Comparison of ENCODE assay signal across 31 cellular contexts in the genomic region with DNA sequence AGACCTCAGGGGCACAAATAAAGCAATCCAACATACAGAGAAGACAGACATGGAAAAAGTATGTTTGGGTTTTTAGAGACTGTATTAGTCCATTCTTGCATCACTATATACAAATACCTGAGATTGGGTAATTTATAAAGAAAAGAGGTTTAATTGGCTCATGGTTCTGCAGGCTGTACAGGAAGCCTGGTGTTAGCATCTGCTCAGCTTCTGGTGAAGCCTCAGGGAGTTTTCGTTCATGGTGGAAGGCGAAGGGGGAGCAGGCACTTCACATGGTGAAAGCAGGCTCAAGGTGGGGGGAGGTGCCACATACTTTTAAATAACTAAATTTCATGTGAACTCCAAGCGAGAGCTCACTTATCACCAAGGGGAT.
"Had no signal": no experiment of that assay in that cellular context is flagged by ENCODE, and none has a peak within 500 bp of the region (broad histone marks: within the 10 kb centered on the region; RNA-seq: fewer than 3 reads in every experiment).

No MANE protein-coding gene starts in this region.

- FAIRE-seq: colon had no signal

- H3K36me3 Mint-ChIP-seq: activated naive CD8-positive, alpha-beta T cell treated with anti-CD3 and anti-CD28 coated beads for 36 hours had no signal

- H3K27ac ChIP-seq: adrenal gland, body of pancreas, esophagus muscularis mucosa, foreskin keratinocyte, gastrocnemius medialis had no signal

- H3K9me3 Mint-ChIP-seq: activated T-cell treated with anti-CD3 and anti-CD28 coated beads, Interleukin-2, amount 50 U/mL, for 24 hours; effector memory CD8-positive, alpha-beta T cell had no signal

- H3K4me3 Mint-ChIP-seq: activated CD4-positive, alpha-beta memory T cell treated with anti-CD3 and anti-CD28 coated beads, Interleukin-2, amount 10 ng/mL, durations not matched to agents 7 days and 5 days; activated CD4-positive, alpha-beta T cell treated with anti-CD3 and anti-CD28 coated beads, Interleukin-2, amount 10 ng/mL, durations not matched to agents 7 days and 5 days; activated naive CD8-positive, alpha-beta T cell treated with anti-CD3 and anti-CD28 coated beads for 36 hours; activated naive CD8-positive, alpha-beta T cell treated with anti-CD3 and anti-CD28 coated beads, Interleukin-2, amount 50 U/mL, for 24 hours; activated T-cell treated with anti-CD3 and anti-CD28 coated beads, Interleukin-2, amount 50 U/mL, for 24 hours; activated T-cell treated with anti-CD3 and anti-CD28 coated beads, Interleukin-2, amount 50 U/mL, for 72 hours; effector memory CD8-positive, alpha-beta T cell had no signal

- DNase-seq: activated CD4-positive, alpha-beta memory T cell treated with anti-CD3 and anti-CD28 coated beads, Interleukin-2, amount 10 ng/mL, durations not matched to agents 7 days and 5 days; activated CD4-positive, alpha-beta T cell treated with anti-CD3 and anti-CD28 coated beads for 4 hours; activated CD4-positive, alpha-beta T cell treated with anti-CD3 and anti-CD28 coated beads, Interleukin-2, amount 10 ng/mL, durations not matched to agents 7 days and 5 days; activated CD4-positive, alpha-beta T cell treated with anti-CD3 and anti-CD28 coated beads, Interleukin-2, amount 50 U/mL, for 4 hours; activated CD4-positive, CD25-positive, alpha-beta regulatory T cell; activated CD4-positive, CD25-positive, alpha-beta regulatory T cell treated with anti-CD3 and anti-CD28 coated beads, Interleukin-2, amount 50 U/mL, for 72 hours; activated CD8-positive, alpha-beta memory T cell treated with anti-CD3 and anti-CD28 coated beads, Interleukin-2, amount 50 U/mL, for 48 hours; activated gamma-delta T cell; activated naive CD4-positive, alpha-beta T cell treated with anti-CD3 and anti-CD28 coated beads, Interleukin-2, amount 50 U/mL, for 16 hours; activated naive CD4-positive, alpha-beta T cell treated with Interleukin-2 at 50 U/mL for 16 hours; activated naive CD8-positive, alpha-beta T cell treated with anti-CD3 and anti-CD28 coated beads for 36 hours; activated naive CD8-positive, alpha-beta T cell treated with anti-CD3 and anti-CD28 coated beads, Interleukin-2, amount 50 U/mL, for 24 hours; activated T-cell treated with anti-CD3 and anti-CD28 coated beads for 4 hours; activated T-cell treated with anti-CD3 and anti-CD28 coated beads, Interleukin-2, amount 50 U/mL, for 24 hours; activated T-cell treated with anti-CD3 and anti-CD28 coated beads, Interleukin-2, amount 50 U/mL, for 72 hours; adrenal gland; amygdala; aorta; caudate nucleus; cortex of kidney; dermis blood vessel endothelial cell; effector CD4-positive, alpha-beta T cell; effector memory CD8-positive, alpha-beta T cell; erythroblast; foreskin keratinocyte; gastrocnemius medialis; glutamatergic neuron; T-helper 2 cell had no signal

- H3K27ac Mint-ChIP-seq: activated CD4-positive, alpha-beta memory T cell treated with anti-CD3 and anti-CD28 coated beads, Interleukin-2, amount 10 ng/mL, durations not matched to agents 7 days and 5 days; activated CD4-positive, alpha-beta T cell treated with anti-CD3 and anti-CD28 coated beads, Interleukin-2, amount 10 ng/mL, durations not matched to agents 7 days and 5 days; activated naive CD8-positive, alpha-beta T cell treated with anti-CD3 and anti-CD28 coated beads for 36 hours; activated naive CD8-positive, alpha-beta T cell treated with anti-CD3 and anti-CD28 coated beads, Interleukin-2, amount 50 U/mL, for 24 hours; activated T-cell treated with anti-CD3 and anti-CD28 coated beads, Interleukin-2, amount 50 U/mL, for 24 hours; activated T-cell treated with anti-CD3 and anti-CD28 coated beads, Interleukin-2, amount 50 U/mL, for 72 hours had no signal

- H3K27me3 ChIP-seq: adrenal gland, body of pancreas had no signal

- H3K9me3 ChIP-seq: adrenal gland, body of pancreas, esophagus muscularis mucosa, gastrocnemius medialis had no signal

- ATAC-seq: activated naive CD8-positive, alpha-beta T cell treated with anti-CD3 and anti-CD28 coated beads, Interleukin-2, amount 50 U/mL, for 24 hours; activated T-cell treated with anti-CD3 and anti-CD28 coated beads, Interleukin-2, amount 50 U/mL, for 72 hours; body of pancreas; effector memory CD8-positive, alpha-beta T cell; foreskin keratinocyte; gastrocnemius medialis had no signal

- H3K4me3 ChIP-seq: adrenal gland, body of pancreas, esophagus muscularis mucosa, gastrocnemius medialis had no signal

- H3K36me3 ChIP-seq: adrenal gland, esophagus muscularis mucosa, gastrocnemius medialis had no signal
